Comparison of ENCODE assay signal across 12 cellular contexts in the genomic region with DNA sequence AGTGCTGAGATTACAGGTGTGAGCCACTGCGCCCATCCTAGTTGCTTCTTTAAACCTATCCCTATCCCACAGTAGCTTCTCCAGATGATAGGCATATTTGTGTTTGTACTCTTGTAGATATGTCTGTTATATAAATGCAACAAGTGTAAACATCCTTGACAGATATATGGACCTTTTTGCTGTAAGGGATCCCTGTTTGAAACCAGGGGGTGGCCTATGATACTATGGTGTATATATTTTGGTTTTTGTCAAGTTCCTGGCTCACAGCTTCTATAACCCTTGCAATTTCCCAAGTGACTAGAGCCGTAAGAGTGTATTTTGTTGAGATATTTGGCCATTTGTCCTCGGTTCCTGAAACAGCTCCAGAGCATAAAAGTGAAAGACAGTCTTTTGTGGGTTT. TPM values are rescaled to one million over a fixed set of nuclear protein-coding genes. Genes with fewer than 3 reads are reported as not detected.
DNase-seq lines count a peak whose midpoint lies in the region; TF ChIP-seq lines count a peak whose summit lies in the region.
"Had no signal": no experiment of that assay in that cellular context is flagged by ENCODE, and none has a peak within 500 bp of the region (broad histone marks: within the 10 kb centered on the region; RNA-seq: fewer than 3 reads in every experiment).

No MANE protein-coding gene starts in this region.

- H3K9me3 ChIP-seq in HUES6 (ENCODE audit: control insufficient read depth, insufficient read depth, low read depth, low read length) (no peaks in the 10 kb centered on the region), ascending aorta (no peaks in the 10 kb centered on the region), spleen (no peaks in the 10 kb centered on the region), Karpas-422 (ENCODE audit: low read length) (no peaks in the 10 kb centered on the region)

- TF ChIP-seq POLR2A in spleen (IDR thresholded peaks at IDR 0.05) = no peak

- H3K9me2 ChIP-seq in Karpas-422 (replicated peaks; ENCODE audit: insufficient read depth, low read length) = no peaks in the 10 kb centered on the region

- peak in 1 of 2 donors; percentile 39 for DNase-seq in ascending aorta (ENCODE audit: low spot score in 2 of 2)
- no peak for DNase-seq in spleen
- no peak for DNase-seq in posterior vena cava (ENCODE audit: low spot score)
- no peak for DNase-seq in Karpas-422
- no peak for DNase-seq in T-helper 2 cell
- DNase-seq in activated CD4-positive, alpha-beta T cell treated with anti-CD3 and anti-CD28 coated beads for 1 hour = no peak
- DNase-seq: cerebellar nuclear complex; NCI-H524 treated with DMSO at 0.1 percent for 48 hours; stimulated activated CD4-positive, alpha-beta T cell treated with anti-CD3 and anti-CD28 coated beads, Interleukin-2, amount 100 ng/mL, for 24 hours; WERI-Rb-1 had no signal

- WGBS in spleen, 5 donors = 77 to 88% (median 86%) methylated on average over 3 of the region's 3 CpGs

- H3K36me3 ChIP-seq in HUES6 (ENCODE audit: control insufficient read depth, insufficient read depth, low read length) (peaks cover 87% of the 10 kb centered on the region), ascending aorta (peaks cover 24 to 42% of the 10 kb centered on the region in 2 donors), spleen (peaks cover 0 to 100% (median 73%) of the 10 kb centered on the region in 6 donors), Karpas-422 (ENCODE audit: insufficient read depth, low read length) (peaks cover 74% of the 10 kb centered on the region; the same call in 1 of the 2 replicates)

- H4K20me1 ChIP-seq in Karpas-422 (ENCODE audit: insufficient read depth, low read depth, low read length) = peaks cover 36% of the 10 kb centered on the region

- no peak overlapping the region for H2AFZ ChIP-seq in Karpas-422 (ENCODE audit: low read length)

- peaks cover 77% of the 10 kb centered on the region for H3K79me2 ChIP-seq in Karpas-422 (ENCODE audit: low read length)

- TF ChIP-seq CTCF in ascending aorta (IDR thresholded peaks at IDR 0.05) (no peak), spleen (IDR thresholded peaks at IDR 0.05 in 8 of 11, conservative IDR thresholded peaks at IDR 0.05 in 3 of 11) (no peak)

- peak overlapping the region; percentile 7 for H3K9ac ChIP-seq in HUES6 (ENCODE audit: low read length)
- no peak overlapping the region for H3K9ac ChIP-seq in Karpas-422 (ENCODE audit: low read length)

- intact Hi-C loops in ascending aorta (cut with DNase I) = no loop called here
- intact Hi-C loops in spleen (cut with DNase I; ENCODE audit: low total_unique reads) = no loop called here
- intact Hi-C loops in posterior vena cava (cut with DNase I) = no loop called here

- no peak overlapping the region for H3K4me2 ChIP-seq in Karpas-422 (ENCODE audit: low read depth, low read length, poor library complexity, severe bottlenecking)

- H3K27ac ChIP-seq in HUES6 (ENCODE audit: low read depth, low read length) = peak overlapping the region; percentile 82
- H3K27ac ChIP-seq in ascending aorta = peak overlapping the region; percentile 75 to 90
- peak overlapping the region; percentile 58 for H3K27ac ChIP-seq in layer of hippocampus (ENCODE audit: low read depth, low read length)
- peak overlapping the region in 7 of 8 donors; percentile 45 to 76 (median 69) for H3K27ac ChIP-seq in spleen
- no peak overlapping the region for H3K27ac ChIP-seq in Karpas-422 (ENCODE audit: low read length)
- H3K27ac ChIP-seq: WERI-Rb-1 had no signal

- H3K27me3 ChIP-seq in HUES6 (ENCODE audit: control insufficient read depth, insufficient read depth, low read length) = no peaks in the 10 kb centered on the region
- H3K27me3 ChIP-seq in ascending aorta = no peaks in the 10 kb centered on the region
- H3K27me3 ChIP-seq in layer of hippocampus (ENCODE audit: control insufficient read depth, insufficient read depth, low read length) = no peaks in the 10 kb centered on the region
- no peaks in the 10 kb centered on the region for H3K27me3 ChIP-seq in spleen (replicated peaks in 1 of 7)
- no peaks in the 10 kb centered on the region for H3K27me3 ChIP-seq in Karpas-422 (ENCODE audit: low read length)

- H3K4me3 ChIP-seq in HUES6 (ENCODE audit: low read depth, low read length) (no peak overlapping the region), ascending aorta (peak overlapping the region; percentile 18 to 21), spleen (no peak overlapping the region), Karpas-422 (ENCODE audit: low read length) (no peak overlapping the region)

- peaks cover 48% of the 10 kb centered on the region for H3K4me1 ChIP-seq in HUES6 (ENCODE audit: control insufficient read depth, insufficient read depth, low read length)
- H3K4me1 ChIP-seq in ascending aorta = peaks cover 24 to 39% of the 10 kb centered on the region in 2 donors
- peaks cover 22 to 91% (median 50%) of the 10 kb centered on the region in 6 donors for H3K4me1 ChIP-seq in spleen
- peaks cover 31% of the 10 kb centered on the region for H3K4me1 ChIP-seq in Karpas-422 (ENCODE audit: low read length)

RNA-seq across cellular contexts. Expression of gene COMTD1, which starts 9.7 kb away (rescaled TPM):
- total RNA-seq in ascending aorta = 85.5 TPM
- 10 to 100 TPM; 14.2 to 26.3 (median 18.0) TPM for total RNA-seq in spleen
- polyA plus RNA-seq in spleen = 10 to 100 TPM; 32.9 to 57.4 (median 36.0) TPM
- total RNA-seq in posterior vena cava = 10 to 100 TPM in 1 of 2 donors, 1 to 10 TPM in 1; 10.0 to 18.1 TPM
- total RNA-seq in Karpas-422 (2014; rRNA removed; shearing (Covaris generic); ENCODE audit: low replicate concordance) = 14.4 and 75.0 TPM in 2 replicates

RNA-seq across cellular contexts. Expression of gene VDAC2, which starts 15.5 kb away (rescaled TPM):
- 14.4 TPM for total RNA-seq in ascending aorta
- total RNA-seq in spleen = 100 to 1,000 TPM in 3 of 7 donors, 10 to 100 TPM in 4; 67.8 to 108 (median 94.4) TPM
- polyA plus RNA-seq in spleen = 10 to 100 TPM; 62.0 to 81.9 (median 78.7) TPM
- 100 to 1,000 TPM; 115 to 146 TPM for total RNA-seq in posterior vena cava
- total RNA-seq in Karpas-422 (2014; rRNA removed; shearing (Covaris generic); ENCODE audit: low replicate concordance) = 84.2 and 128 TPM in 2 replicates

Comparison
In these comparisons a context has a peak if more than half of its experiments do, and no peak if none do; other contexts are left out.
1. H3K4me3 ChIP-seq: peak in ascending aorta (2 of 2); none in HUES6 (single experiment), spleen (0 of 8) and Karpas-422 (single experiment).